In genomic region chr11:65086809-65087208, GRCh38 we compare ENCODE assay signal across 43 cellular contexts. TPM values are rescaled to one million over a fixed set of nuclear protein-coding genes. Genes with fewer than 3 reads are reported as not detected.
"Had no signal": no experiment of that assay in that cellular context is flagged by ENCODE, and none has a peak within 500 bp of the region (broad histone marks: within the 10 kb centered on the region; RNA-seq: fewer than 3 reads in every experiment).

No MANE protein-coding gene starts in this region.

- H3K27ac Mint-ChIP-seq: activated B cell treated with CpG ODN at 0.5 μM for 24 hours; activated CD4-positive, alpha-beta memory T cell treated with anti-CD3 and anti-CD28 coated beads for 36 hours; activated naive CD4-positive, alpha-beta T cell treated with anti-CD3 and anti-CD28 coated beads for 36 hours; activated naive CD8-positive, alpha-beta T cell; activated naive CD8-positive, alpha-beta T cell treated with anti-CD3 and anti-CD28 coated beads, Interleukin-2, amount 50 U/mL, for 24 hours; activated T-cell treated with anti-CD3 and anti-CD28 coated beads, Interleukin-2, amount 50 U/mL, for 72 hours; activated T-helper 2 cell treated with anti-CD3 and anti-CD28 coated beads, Interferon-gamma antibody, Interleukin-2, Interleukin-4, amounts not matched to agents 10 μg/mL and 5 μg/mL and 100 μg/mL, durations not matched to agents 14 hours and 24 hours and 36 hours had no signal

- H3K4me3 Mint-ChIP-seq: activated B cell treated with CpG ODN at 0.5 μM for 24 hours; activated CD4-positive, alpha-beta memory T cell treated with anti-CD3 and anti-CD28 coated beads for 36 hours; activated naive CD4-positive, alpha-beta T cell treated with anti-CD3 and anti-CD28 coated beads for 36 hours; activated naive CD8-positive, alpha-beta T cell; activated naive CD8-positive, alpha-beta T cell treated with anti-CD3 and anti-CD28 coated beads, Interleukin-2, amount 50 U/mL, for 24 hours; activated T-cell treated with anti-CD3 and anti-CD28 coated beads, Interleukin-2, amount 50 U/mL, for 72 hours; central memory CD8-positive, alpha-beta T cell had no signal

- H3K9me3 Mint-ChIP-seq: activated B cell treated with CpG ODN at 0.5 μM for 24 hours; activated CD4-positive, alpha-beta memory T cell treated with anti-CD3 and anti-CD28 coated beads for 36 hours; activated naive CD4-positive, alpha-beta T cell treated with anti-CD3 and anti-CD28 coated beads for 36 hours; activated naive CD8-positive, alpha-beta T cell treated with anti-CD3 and anti-CD28 coated beads, Interleukin-2, amount 50 U/mL, for 24 hours; activated T-cell treated with anti-CD3 and anti-CD28 coated beads, Interleukin-2, amount 50 U/mL, for 72 hours; activated T-helper 2 cell treated with anti-CD3 and anti-CD28 coated beads, Interferon-gamma antibody, Interleukin-2, Interleukin-4, amounts not matched to agents 10 μg/mL and 5 μg/mL and 100 μg/mL, durations not matched to agents 14 hours and 24 hours and 36 hours; central memory CD8-positive, alpha-beta T cell had no signal

- DNase-seq: activated B cell treated with CpG ODN at 0.5 μM for 24 hours; activated CD4-positive, alpha-beta memory T cell treated with anti-CD3 and anti-CD28 coated beads for 36 hours; activated CD4-positive, alpha-beta T cell treated with anti-CD3 and anti-CD28 coated beads for 4 hours; activated CD4-positive, alpha-beta T cell treated with anti-CD3 and anti-CD28 coated beads, Interleukin-2, amount 50 U/mL, for 1 hour; activated CD4-positive, CD25-positive, alpha-beta regulatory T cell treated with anti-CD3 and anti-CD28 coated beads, Interleukin-2, amount 50 U/mL, for 72 hours; activated gamma-delta T cell; activated naive CD4-positive, alpha-beta T cell treated with anti-CD3 and anti-CD28 coated beads for 36 hours; activated naive CD8-positive, alpha-beta T cell treated with anti-CD3 and anti-CD28 coated beads, Interleukin-2, amount 50 U/mL, for 24 hours; activated T-cell treated with anti-CD3 and anti-CD28 coated beads, Interleukin-2, amount 50 U/mL, for 1 hour; activated T-cell treated with anti-CD3 and anti-CD28 coated beads, Interleukin-2, amount 50 U/mL, for 72 hours; amniotic stem cell; aorta; brain microvascular endothelial cell; Karpas-422; MG63; MV-4-11; NCI-H1092; NCI-H1436 treated with DMSO at 0.1 percent for 48 hours; NCI-H1694 treated with DMSO at 0.1 percent for 48 hours; NCI-H2029; NCI-H2171; NCI-H510A; NCI-H526; NCI-H748 treated with DMSO at 0.1 percent for 48 hours; NK-92 treated with Interleukin-12 subunit alpha and Interleukin-12 subunit beta, amount 100 ng/mL, for 24 hours; PC-3; Peyer's patch; RPMI8226; SIG-M5; SW 1271; T-helper 1 cell; T-helper 2 cell; T-helper 9 cell had no signal

- H3K27me3 Mint-ChIP-seq: activated B cell treated with CpG ODN at 0.5 μM for 24 hours; activated CD4-positive, alpha-beta memory T cell treated with anti-CD3 and anti-CD28 coated beads for 36 hours; activated naive CD8-positive, alpha-beta T cell; activated naive CD8-positive, alpha-beta T cell treated with anti-CD3 and anti-CD28 coated beads, Interleukin-2, amount 50 U/mL, for 24 hours; central memory CD8-positive, alpha-beta T cell had no signal

- H3K4me3 ChIP-seq: cardiac muscle cell, K562, MG63, Peyer's patch had no signal

- H3K27ac ChIP-seq: brain microvascular endothelial cell, cardiac muscle cell, Peyer's patch, VCaP had no signal

- H3K9me3 ChIP-seq: MG63, Peyer's patch had no signal

- H3K27me3 ChIP-seq: brain microvascular endothelial cell, cardiac muscle cell, MG63, Peyer's patch had no signal

- ATAC-seq: activated naive CD8-positive, alpha-beta T cell treated with anti-CD3 and anti-CD28 coated beads, Interleukin-2, amount 50 U/mL, for 24 hours; activated T-cell treated with anti-CD3 and anti-CD28 coated beads, Interleukin-2, amount 50 U/mL, for 72 hours; K562; PC-3; Right ventricle myocardium inferior; SK-N-SH treated with all-trans-retinoic acid at 6 μM for 48 hours had no signal

RNA-seq across cellular contexts. Expression of gene NAALADL1, which starts 28.5 kb away (rescaled TPM):
- total RNA-seq: chondrocyte, SK-MEL-5 had no signal
